Comparison of ENCODE assay signal across 24 cellular contexts in genomic region chrX:149572743-149573142, GRCh38. TPM values are rescaled to one million over a fixed set of nuclear protein-coding genes. Genes with fewer than 3 reads are reported as not detected.
A peak's percentile ranks its signal among the peaks of the same experiment; 100 is the strongest.
DNase-seq lines count a peak whose midpoint lies in the region; TF ChIP-seq lines count a peak whose summit lies in the region.
"Had no signal": no experiment of that assay in that cellular context is flagged by ENCODE, and none has a peak within 500 bp of the region (broad histone marks: within the 10 kb centered on the region; RNA-seq: fewer than 3 reads in every experiment).

No MANE protein-coding gene starts in this region.

- H3K36me3 Mint-ChIP-seq in T-helper 1 cell treated with Interleukin-12 subunit alpha and Interleukin-12 subunit beta and Interleukin-4 antibody, amounts not matched to agents 30 μg/mL and 1 μg/mL, for 36 hours (ENCODE audit: low read depth): no peaks in the 10 kb centered on the region
- H3K36me3 Mint-ChIP-seq: naive thymus-derived CD8-positive, alpha-beta T cell; stimulated activated naive B cell treated with anti-CD40 and anti-IgM and Interleukin-4, amounts not matched to agents 10 μg/mL and 1 μg/mL and 100 μg/mL, for 72 hours; type B pancreatic cell had no signal

- no peak for TF ChIP-seq CTCF in fibroblast of the aortic adventitia (IDR thresholded peaks at IDR 0.05; ENCODE audit: insufficient read depth, low read length)

- H3K4me3 Mint-ChIP-seq in T-helper 1 cell treated with Interleukin-12 subunit alpha and Interleukin-12 subunit beta and Interleukin-4 antibody, amounts not matched to agents 30 μg/mL and 1 μg/mL, for 36 hours: peak overlapping the region; percentile 51
- H3K4me3 Mint-ChIP-seq: activated naive CD4-positive, alpha-beta T cell treated with anti-CD3 and anti-CD28 coated beads for 36 hours; naive thymus-derived CD8-positive, alpha-beta T cell; stimulated activated naive B cell treated with anti-CD40 and anti-IgM and Interleukin-4, amounts not matched to agents 10 μg/mL and 1 μg/mL and 100 μg/mL, for 72 hours; type B pancreatic cell had no signal

- no peak for DNase-seq in T-helper 1 cell
- peak; percentile 3 for DNase-seq in RPMI7951 (ENCODE audit: low read depth)
- peak; percentile 23 for DNase-seq in fibroblast of the aortic adventitia (ENCODE audit: low read depth)
- no peak for DNase-seq in globus pallidus (ENCODE audit: low spot score)
- no peak for DNase-seq in C1 segment of cervical spinal cord (lab: John Stamatoyannopoulos, UW)
- DNase-seq: activated naive CD4-positive, alpha-beta T cell treated with anti-CD3 and anti-CD28 coated beads for 36 hours; brain microvascular endothelial cell; dermis blood vessel endothelial cell; DMS 273 treated with DMSO at 0.1 percent for 48 hours; glutamatergic neuron; GOT3; naive thymus-derived CD8-positive, alpha-beta T cell; NCI-H1105 treated with DMSO at 0.1 percent for 48 hours; NCI-H526 treated with DMSO at 0.1 percent for 48 hours; PC-3; stimulated activated CD4-positive, alpha-beta T cell treated with anti-CD3 and anti-CD28 coated beads, Interleukin-12 subunit alpha, Interleukin-12 subunit beta, amount 100 ng/mL, for 4 hours; stimulated activated naive B cell treated with anti-CD40 and anti-IgM and Interleukin-4, amounts not matched to agents 10 μg/mL and 1 μg/mL and 100 μg/mL, for 72 hours had no signal

- peak overlapping the region; percentile 89 for H3K27ac Mint-ChIP-seq in T-helper 1 cell treated with Interleukin-12 subunit alpha and Interleukin-12 subunit beta and Interleukin-4 antibody, amounts not matched to agents 30 μg/mL and 1 μg/mL, for 36 hours
- H3K27ac Mint-ChIP-seq: activated naive CD4-positive, alpha-beta T cell treated with anti-CD3 and anti-CD28 coated beads for 36 hours; naive thymus-derived CD8-positive, alpha-beta T cell; stimulated activated naive B cell treated with anti-CD40 and anti-IgM and Interleukin-4, amounts not matched to agents 10 μg/mL and 1 μg/mL and 100 μg/mL, for 72 hours; type B pancreatic cell had no signal

- no peak overlapping the region for H3K4me3 ChIP-seq in fibroblast of the aortic adventitia (ENCODE audit: low read depth, low read length)
- H3K4me3 ChIP-seq: BLaER1 had no signal

- peaks cover 21% of the 10 kb centered on the region for H3K4me1 Mint-ChIP-seq in T-helper 1 cell treated with Interleukin-12 subunit alpha and Interleukin-12 subunit beta and Interleukin-4 antibody, amounts not matched to agents 30 μg/mL and 1 μg/mL, for 36 hours (ENCODE audit: low read depth)
- H3K4me1 Mint-ChIP-seq: naive thymus-derived CD8-positive, alpha-beta T cell; stimulated activated naive B cell treated with anti-CD40 and anti-IgM and Interleukin-4, amounts not matched to agents 10 μg/mL and 1 μg/mL and 100 μg/mL, for 72 hours had no signal

- H3K9me3 Mint-ChIP-seq in T-helper 1 cell treated with Interleukin-12 subunit alpha and Interleukin-12 subunit beta and Interleukin-4 antibody, amounts not matched to agents 30 μg/mL and 1 μg/mL, for 36 hours: no peaks in the 10 kb centered on the region
- H3K9me3 Mint-ChIP-seq: activated naive CD4-positive, alpha-beta T cell treated with anti-CD3 and anti-CD28 coated beads for 36 hours; naive thymus-derived CD8-positive, alpha-beta T cell; stimulated activated naive B cell treated with anti-CD40 and anti-IgM and Interleukin-4, amounts not matched to agents 10 μg/mL and 1 μg/mL and 100 μg/mL, for 72 hours; type B pancreatic cell had no signal

- H3K27me3 Mint-ChIP-seq in T-helper 1 cell treated with Interleukin-12 subunit alpha and Interleukin-12 subunit beta and Interleukin-4 antibody, amounts not matched to agents 30 μg/mL and 1 μg/mL, for 36 hours (ENCODE audit: low read depth): no peaks in the 10 kb centered on the region
- H3K27me3 Mint-ChIP-seq: stimulated activated naive B cell treated with anti-CD40 and anti-IgM and Interleukin-4, amounts not matched to agents 10 μg/mL and 1 μg/mL and 100 μg/mL, for 72 hours; type B pancreatic cell had no signal

RNA-seq across cellular contexts. Expression of gene MAGEA9B, which starts 14.5 kb away (rescaled TPM):
- not detected in 2 replicates for total RNA-seq in RPMI7951 (2014; rRNA removed; shearing (Covaris generic))
- total RNA-seq in fibroblast of the aortic adventitia (ENCODE audit: low replicate concordance): not detected in 2 replicates
- total RNA-seq: activated CD8-positive, alpha-beta memory T cell treated with anti-CD3 and anti-CD28 coated beads for 36 hours; activated naive CD4-positive, alpha-beta T cell treated with anti-CD3 and anti-CD28 coated beads for 36 hours; dermis blood vessel endothelial cell; epithelial cell of proximal tubule; lung microvascular endothelial cell; naive thymus-derived CD8-positive, alpha-beta T cell; PC-3; posterior vena cava had no signal

RNA-seq across cellular contexts. Expression of gene HSFX2, which starts 22.4 kb away (rescaled TPM):
- total RNA-seq in RPMI7951 (2014; rRNA removed; shearing (Covaris generic)): 0.29 and 0.96 TPM in 2 replicates
- 0.36 TPM in 1 of 2 replicates, not detected in the other for total RNA-seq in fibroblast of the aortic adventitia (ENCODE audit: low replicate concordance)
- total RNA-seq: activated naive CD4-positive, alpha-beta T cell treated with anti-CD3 and anti-CD28 coated beads for 36 hours; dermis blood vessel endothelial cell; epithelial cell of proximal tubule; PC-3 had no signal

RNA-seq across cellular contexts. Expression of gene HSFX3, which starts 23.0 kb away (rescaled TPM):
- not detected in 2 replicates for total RNA-seq in RPMI7951 (2014; rRNA removed; shearing (Covaris generic))
- not detected in 2 replicates for total RNA-seq in fibroblast of the aortic adventitia (ENCODE audit: low replicate concordance)
- total RNA-seq: activated CD8-positive, alpha-beta memory T cell treated with anti-CD3 and anti-CD28 coated beads for 36 hours; activated naive CD4-positive, alpha-beta T cell treated with anti-CD3 and anti-CD28 coated beads for 36 hours; dermis blood vessel endothelial cell; epithelial cell of proximal tubule; lung microvascular endothelial cell; naive thymus-derived CD8-positive, alpha-beta T cell; PC-3; posterior vena cava had no signal

RNA-seq across cellular contexts. Expression of gene EOLA1, which starts 31.9 kb away (rescaled TPM):
- total RNA-seq in RPMI7951 (2014; rRNA removed; shearing (Covaris generic)): 11.3 and 13.5 TPM in 2 replicates
- total RNA-seq in fibroblast of the aortic adventitia (ENCODE audit: low replicate concordance): 11.1 and 19.4 TPM in 2 replicates

RNA-seq across cellular contexts. Expression of gene TMEM185A, which starts 58.8 kb away (rescaled TPM):
- total RNA-seq in RPMI7951 (2014; rRNA removed; shearing (Covaris generic)): 10.7 and 12.7 TPM in 2 replicates
- 6.6 and 13.6 TPM in 2 replicates for total RNA-seq in fibroblast of the aortic adventitia (ENCODE audit: low replicate concordance)

Comparison
In these comparisons a context has a peak if more than half of its experiments do, and no peak if none do; other contexts are left out.
1. DNase-seq: peak in RPMI7951 (single experiment) and fibroblast of the aortic adventitia (single experiment); none in T-helper 1 cell (0 of 5), globus pallidus (single experiment) and C1 segment of cervical spinal cord (0 of 14).